ENCODE assay signal across 25 cellular contexts in genomic region chr3:139695007-139695406, GRCh38.
"Had no signal": no experiment of that assay in that cellular context is flagged by ENCODE, and none has a peak within 500 bp of the region (broad histone marks: within the 10 kb centered on the region; RNA-seq: fewer than 3 reads in every experiment).

No MANE protein-coding gene starts in this region.

- H3K4me3 ChIP-seq: ascending aorta, breast epithelium, PC-9 had no signal

- H2AFZ ChIP-seq: PC-9 had no signal

- DNase-seq: activated CD4-positive, alpha-beta T cell treated with anti-CD3 and anti-CD28 coated beads, Interleukin-2, amount 10 ng/mL, durations not matched to agents 24 days and 14 days; activated CD4-positive, alpha-beta T cell treated with anti-CD3 and anti-CD28 coated beads, Interleukin-2, amount 50 U/mL, for 4 hours; activated CD8-positive, alpha-beta T cell treated with anti-CD3 and anti-CD28 coated beads for 36 hours; activated effector memory CD4-positive, alpha-beta T cell treated with anti-CD3 and anti-CD28 coated beads, Interleukin-2, amount 50 U/mL, for 16 hours; activated naive CD4-positive, alpha-beta T cell; activated naive CD8-positive, alpha-beta T cell treated with anti-CD3 and anti-CD28 coated beads, Interleukin-2, amount 10 ng/mL, durations not matched to agents 7 days and 5 days; activated T-cell treated with anti-CD3 and anti-CD28 coated beads, Interleukin-2, amount 50 U/mL, for 1 hour; activated T-cell treated with anti-CD3 and anti-CD28 coated beads, Interleukin-2, amount 50 U/mL, for 72 hours; amygdala; cerebellar nuclear complex; Kasumi-1; KG1; MV-4-11; NCI-H1092; NCI-H1436 treated with DMSO at 0.1 percent for 48 hours; NCI-H1694 treated with DMSO at 0.1 percent for 48 hours; NCI-H2029; NCI-H524 treated with DMSO at 0.1 percent for 48 hours; PC-9; SIG-M5 had no signal

- H3K27ac ChIP-seq: ascending aorta, breast epithelium, PC-9, RWPE1 had no signal

- H3K4me2 ChIP-seq: PC-9 had no signal

- H3K36me3 ChIP-seq: ascending aorta, breast epithelium had no signal

- H3K27me3 ChIP-seq: ascending aorta, breast epithelium had no signal

- H3K9me3 ChIP-seq: ascending aorta, breast epithelium had no signal

- ATAC-seq: activated CD8-positive, alpha-beta T cell treated with anti-CD3 and anti-CD28 coated beads for 36 hours; activated T-cell treated with anti-CD3 and anti-CD28 coated beads, Interleukin-2, amount 50 U/mL, for 72 hours; activated T-helper 17 cell treated with anti-CD3 and anti-CD28 coated beads, Interleukin-2, amount 50 U/mL, for 72 hours; Right ventricle myocardium inferior had no signal
